ENCODE assay signal across 8 cellular contexts in the genomic region with DNA sequence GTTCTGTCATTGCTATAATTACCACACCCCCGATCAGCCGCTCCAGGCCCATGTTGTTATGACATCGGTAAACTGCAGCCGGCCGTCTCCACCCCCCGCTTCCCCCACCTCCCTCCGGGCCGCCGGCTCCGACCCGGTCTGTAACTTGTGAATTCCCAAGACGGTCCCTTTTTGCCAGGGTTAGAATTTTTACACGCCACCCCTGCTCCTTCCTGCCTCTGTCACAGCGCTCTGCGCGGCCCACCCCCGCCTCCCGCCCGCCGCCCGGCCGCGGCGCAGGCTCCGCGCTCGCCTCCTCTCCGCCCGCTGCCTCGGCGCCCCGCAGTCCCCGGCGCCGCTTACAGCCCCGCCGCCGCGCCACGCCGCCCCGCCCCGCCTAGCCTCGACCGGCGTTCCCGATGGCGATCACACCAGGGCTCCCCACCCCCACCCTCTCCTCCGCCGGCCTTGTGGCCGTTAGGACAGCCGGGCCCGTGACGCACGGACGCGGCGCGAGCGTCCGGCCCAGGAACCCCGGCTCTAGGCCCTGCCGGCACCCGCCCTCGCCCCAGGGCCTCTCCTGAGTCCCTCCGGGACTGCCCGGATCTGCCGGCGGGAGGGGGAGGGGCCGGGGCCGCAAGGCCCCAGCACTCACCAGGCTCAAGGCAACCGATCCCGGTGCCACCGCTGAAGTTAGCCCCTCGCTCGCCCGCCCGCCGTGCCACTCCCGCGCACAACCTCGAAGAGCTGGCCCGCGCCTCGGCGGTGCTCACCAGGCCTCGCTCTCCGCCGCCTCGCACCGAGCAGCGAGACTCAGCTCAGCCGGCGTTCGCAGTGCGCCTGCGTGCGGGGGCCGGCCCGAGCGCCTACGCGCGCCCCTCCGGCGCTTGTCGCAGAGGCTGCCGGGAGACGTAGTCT. TPM values are rescaled to one million over a fixed set of nuclear protein-coding genes. Genes with fewer than 3 reads are reported as not detected.
DNase-seq lines count a peak whose midpoint lies in the region; ATAC-seq and TF ChIP-seq lines count a peak whose summit lies in the region.

A gene (minus strand): TSS at position 817 of the 897 bp plus-strand sequence. CDS start 18,374 bp downstream, outside the sequence.

- no peaks in the 10 kb centered on the region for H3K27me3 ChIP-seq in BLaER1

- CTCF ChIA-PET in activated CD4-positive, alpha-beta T cell treated with anti-CD3 and anti-CD28 coated beads, Interleukin-2, amount 10 ng/mL, durations not matched to agents 7 days and 5 days (lab: Charles Lee), result interaction anchor here (1.2 to 2.3 kb wide), 3 partner anchors 10 to 130 kb away, joined by 4 to 7 read pairs (median 5); a partner anchor contains a TSS

- H3K27ac ChIP-seq in BLaER1, result peak within 1 kb of the TSS; percentile 98
- H3K27ac ChIP-seq in coronary artery, result peak within 1 kb of the TSS; percentile 84 to 98

- H4K20me1 ChIP-seq in BLaER1, result peaks cover 48% of the 10 kb centered on the region

- peak within 1 kb of the TSS; percentile 85 for H3K4me3 Mint-ChIP-seq in activated CD4-positive, alpha-beta T cell treated with anti-CD3 and anti-CD28 coated beads, Interleukin-2, amount 10 ng/mL, durations not matched to agents 7 days and 5 days

- peaks cover 10% of the 10 kb centered on the region; the same call in 1 of the 2 replicates for H3K9me3 ChIP-seq in BLaER1

- H3K36me3 Mint-ChIP-seq in activated CD4-positive, alpha-beta T cell treated with anti-CD3 and anti-CD28 coated beads, Interleukin-2, amount 10 ng/mL, durations not matched to agents 7 days and 5 days (ENCODE audit: low read depth), result peaks cover 5% of the 10 kb centered on the region

- POLR2A ChIA-PET in activated CD4-positive, alpha-beta T cell treated with anti-CD3 and anti-CD28 coated beads, Interleukin-2, amount 10 ng/mL, durations not matched to agents 7 days and 5 days (lab: Charles Lee), result no interaction called here

- TF ChIP-seq CTCF in coronary artery (IDR thresholded peaks at IDR 0.05), result no peak

- H3K4me3 ChIP-seq in BLaER1 (peak within 1 kb of the TSS; percentile 88), coronary artery (peak within 1 kb of the TSS; percentile 79)

- H3K36me3 ChIP-seq in BLaER1, result peaks cover 5% of the 10 kb centered on the region; the same call in 1 of the 2 replicates

- H3K27me3 Mint-ChIP-seq in activated CD4-positive, alpha-beta T cell treated with anti-CD3 and anti-CD28 coated beads, Interleukin-2, amount 10 ng/mL, durations not matched to agents 7 days and 5 days, result peaks cover 5% of the 10 kb centered on the region

- peak; percentile 67 for ATAC-seq in HG03457 (IDR thresholded peaks at IDR 0.05; ENCODE audit: unreplicated experiment)

- H3K4me1 ChIP-seq in BLaER1, result peaks cover 52% of the 10 kb centered on the region

- H3K9me3 Mint-ChIP-seq in activated CD4-positive, alpha-beta T cell treated with anti-CD3 and anti-CD28 coated beads, Interleukin-2, amount 10 ng/mL, durations not matched to agents 7 days and 5 days, result peaks cover 4% of the 10 kb centered on the region

- H3K4me2 ChIP-seq in BLaER1, result peak within 1 kb of the TSS; percentile 90

- peak within 1 kb of the TSS; percentile 97 for H3K9ac ChIP-seq in BLaER1

- H3K27ac Mint-ChIP-seq in activated CD4-positive, alpha-beta T cell treated with anti-CD3 and anti-CD28 coated beads, Interleukin-2, amount 10 ng/mL, durations not matched to agents 7 days and 5 days, result peak within 1 kb of the TSS; percentile 89

- DNase-seq in GM19240 (ENCODE audit: insufficient read length, low spot score) (peak; percentile 91), NCI-H69 (lab: John Stamatoyannopoulos, UW) (peak; percentile 89), coronary artery (ENCODE audit: low spot score) (peak; percentile 89), left kidney (ENCODE audit: low read depth, low spot score) (peak; percentile 97)
- peak; percentile 86 for DNase-seq in activated CD4-positive, alpha-beta T cell treated with anti-CD3 and anti-CD28 coated beads, Interleukin-2, amount 10 ng/mL, durations not matched to agents 7 days and 5 days
- DNase-seq in stimulated activated CD4-positive, alpha-beta T cell treated with anti-CD3 and anti-CD28 coated beads, Interleukin-1b, Interleukin-23, amount 100 ng/mL, for 48 hours, result peak; percentile 88

- peaks cover 36% of the 10 kb centered on the region for H3K4me1 Mint-ChIP-seq in activated CD4-positive, alpha-beta T cell treated with anti-CD3 and anti-CD28 coated beads, Interleukin-2, amount 10 ng/mL, durations not matched to agents 7 days and 5 days

RNA-seq across cellular contexts. Expression of the gene that starts here (rescaled TPM):
- 10 to 100 TPM; 48.8 to 53.3 TPM for total RNA-seq in activated CD4-positive, alpha-beta T cell treated with anti-CD3 and anti-CD28 coated beads, Interleukin-2, amount 10 ng/mL, durations not matched to agents 7 days and 5 days

Comparison
In these comparisons a context has a peak if more than half of its experiments do, and no peak if none do; other contexts are left out.
1. Peak in every context shown above with its lines: DNase-seq, ATAC-seq, H3K4me3 ChIP-seq and H3K27ac ChIP-seq.